In genomic region chr7:103151993-103152671, GRCh38 we compare ENCODE assay signal across 1 cellular context.
TF ChIP-seq lines count a peak whose summit lies in the region.
"Not testable (repeated sequence)": the region's sequence is repeated elsewhere in the genome, so short reads cannot be mapped to it uniquely, and the experiment has no call there.

No MANE protein-coding gene starts in this region.

TF ChIP-seq in K562, 482 proteins besides CTCF, POLR2A, EP300 and RAD21 (continued from another document):
- TF ChIP-seq ZNF592 (IDR thresholded peaks at IDR 0.05) (0 out of 2 replicates have a peak, but pooled peaks have one; percentile 79), SMARCC2 (IDR thresholded peaks at IDR 0.05; ENCODE audit: low read depth) (0 out of 2 replicates have a peak, but pooled peaks have one; percentile 17), TAL1 (IDR thresholded peaks at IDR 0.05) (peak; percentile 78), ERF (CRISPR knock-in tag; IDR thresholded peaks at IDR 0.05) (peak; percentile 42; the same call in 1 of the 2 replicates), MTA2 (IDR thresholded peaks at IDR 0.05; ENCODE audit: low read depth) (peak; percentile 51; the same call in 1 of the 2 replicates), JUND (IDR thresholded peaks at IDR 0.05; ENCODE audit: borderline replicate concordance, low read depth, low read length) (0 out of 2 replicates have a peak, but pooled peaks have one; percentile 39), JUND (tag; IDR thresholded peaks at IDR 0.05; ENCODE audit: borderline replicate concordance, low read depth, low read length) (peak; percentile 63; the same call in 1 of the 3 replicates), ZFX (CRISPR knock-in tag; IDR thresholded peaks at IDR 0.05) (peak; percentile 60), MAFG (tag; conservative IDR thresholded peaks at IDR 0.05) (peak; percentile 60), CBFA2T2 (conservative IDR thresholded peaks at IDR 0.05) (peak; percentile 60), ZNF316 (IDR thresholded peaks at IDR 0.05) (peak; percentile 89), SMARCA4 (IDR thresholded peaks at IDR 0.05) (peak; percentile 78), NCOR1 (IDR thresholded peaks at IDR 0.05) (peak; percentile 48; the same call in 1 of the 2 replicates), TCF3 (CRISPR knock-in tag; IDR thresholded peaks at IDR 0.05) (peak; percentile 61), KLF16 (IDR thresholded peaks at IDR 0.05) (0 out of 2 replicates have a peak, but pooled peaks have one; percentile 10), ATF7 (IDR thresholded peaks at IDR 0.05) (peak; percentile 93), ZBTB7A (IDR thresholded peaks at IDR 0.05; ENCODE audit: borderline replicate concordance, control insufficient read depth, low read depth, low read length) (peak; percentile 41; the same call in 1 of the 2 replicates), ZNF639 (CRISPR knock-in tag; conservative IDR thresholded peaks at IDR 0.05 in 1 of 2, IDR thresholded peaks at IDR 0.05 in 1 of 2) (peak in 1 of 2 experiments; percentile 28; a peak in 1 of 4 replicates), ATF3 (IDR thresholded peaks at IDR 0.05) (peak; percentile 38; the same call in 1 of the 2 replicates), C11orf30 (IDR thresholded peaks at IDR 0.05; ENCODE audit: low read depth) (peak; percentile 83), ZNF175 (CRISPR knock-in tag; IDR thresholded peaks at IDR 0.05; ENCODE audit: low read depth) (0 out of 2 replicates have a peak, but pooled peaks have one; percentile 1), ATF1 (tag; IDR thresholded peaks at IDR 0.05) (peak; percentile 61; the same call in 1 of the 2 replicates), ARID1B (IDR thresholded peaks at IDR 0.05) (peak; percentile 85), FOXK2 (conservative IDR thresholded peaks at IDR 0.05 in 1 of 2, IDR thresholded peaks at IDR 0.05 in 1 of 2; ENCODE audit: low read depth in 2 of 2) (0 out of 4 replicates have a peak, but pooled peaks of 1 of the 2 experiments have one; percentile 24), ZNF589 (CRISPR knock-in tag; IDR thresholded peaks at IDR 0.05; ENCODE audit: low read depth) (peak; percentile 42; the same call in 1 of the 2 replicates), NR2C1 (IDR thresholded peaks at IDR 0.05) (0 out of 2 replicates have a peak, but pooled peaks have one; percentile 12), NR2C1 (tag; IDR thresholded peaks at IDR 0.05) (peak; percentile 23; the same call in 1 of the 2 replicates), DPF2 (IDR thresholded peaks at IDR 0.05) (peak; percentile 82), SMAD4 (CRISPR knock-in tag; conservative IDR thresholded peaks at IDR 0.05) (peak; percentile 77), TEAD4 (IDR thresholded peaks at IDR 0.05; ENCODE audit: low read length) (peak; percentile 45; the same call in 1 of the 2 replicates)
- TF ChIP-seq ATF3 (CRISPR knock-in tag; conservative IDR thresholded peaks at IDR 0.05); ATF1 (CRISPR knock-in tag; IDR thresholded peaks at IDR 0.05); TEAD4 (CRISPR knock-in tag; IDR thresholded peaks at IDR 0.05; ENCODE audit: borderline replicate concordance): not testable (repeated sequence)
TF ChIP-seq in K562: peak in this region for 36; not testable (repeated sequence) for 446.
